1 cellular context compared by ENCODE assay signal in genomic region chr1:151012684-151013471, GRCh38.
TF ChIP-seq lines count a peak whose summit lies in the region.

No MANE protein-coding gene starts in this region.

TF ChIP-seq in K562, 482 proteins besides CTCF, POLR2A, EP300 and RAD21:
- TF ChIP-seq BRD4 (IDR thresholded peaks at IDR 0.05) (no peak), PRDM10 (IDR thresholded peaks at IDR 0.05; ENCODE audit: partially characterized antibody) (peak; percentile 85), RBM25 (IDR thresholded peaks at IDR 0.05; ENCODE audit: low read depth, low read length, severe bottlenecking) (peak; percentile 7), ELF4 (CRISPR knock-in tag; IDR thresholded peaks at IDR 0.05) (no peak), BCOR (IDR thresholded peaks at IDR 0.05) (peak; percentile 54; the same call in 1 of the 2 replicates)
